In the genomic region with DNA sequence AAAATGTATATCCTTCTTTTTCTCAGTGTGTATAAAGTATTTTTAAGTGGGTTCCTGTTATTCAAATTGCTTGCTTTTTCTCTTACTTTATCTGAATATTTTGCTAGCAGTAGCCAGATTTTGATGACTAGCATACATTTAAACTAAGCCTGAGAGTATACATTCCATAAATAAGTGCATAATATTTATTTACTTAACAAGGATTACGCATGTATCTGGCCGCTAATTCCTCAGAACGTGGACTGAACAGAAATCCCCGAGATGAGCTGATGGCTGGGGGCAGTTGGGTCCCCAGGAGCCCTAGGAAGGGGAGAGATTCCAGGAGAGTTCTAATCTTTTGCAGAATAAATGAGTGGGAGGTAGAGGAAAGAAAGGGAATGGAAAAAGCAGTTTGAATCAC, we compare ENCODE assay signal across 13 cellular contexts.
"Had no signal": no experiment of that assay in that cellular context is flagged by ENCODE, and none has a peak within 500 bp of the region (broad histone marks: within the 10 kb centered on the region; RNA-seq: fewer than 3 reads in every experiment).

No MANE protein-coding gene starts in this region.

- H3K27ac ChIP-seq: pancreas had no signal

- H3K9me3 ChIP-seq: esophagus muscularis mucosa, pancreas, thyroid gland had no signal

- H3K4me1 Mint-ChIP-seq: activated T-helper 17 cell treated with anti-CD3 and anti-CD28 coated beads, Interleukin-2, amount 50 U/mL, for 72 hours; stimulated activated memory B cell treated with anti-CD40 and anti-IgM and Interleukin-4, amounts not matched to agents 10 μg/mL and 1 μg/mL and 100 μg/mL, for 72 hours had no signal

- H3K4me1 ChIP-seq: pancreas had no signal

- H3K4me3 Mint-ChIP-seq: activated T-helper 17 cell treated with anti-CD3 and anti-CD28 coated beads, Interleukin-2, amount 50 U/mL, for 72 hours; stimulated activated memory B cell treated with anti-CD40 and anti-IgM and Interleukin-4, amounts not matched to agents 10 μg/mL and 1 μg/mL and 100 μg/mL, for 72 hours had no signal

- H3K27me3 ChIP-seq: esophagus muscularis mucosa, thyroid gland had no signal

- H3K36me3 Mint-ChIP-seq: stimulated activated memory B cell treated with anti-CD40 and anti-IgM and Interleukin-4, amounts not matched to agents 10 μg/mL and 1 μg/mL and 100 μg/mL, for 72 hours had no signal

- H3K9me3 Mint-ChIP-seq: activated T-helper 17 cell treated with anti-CD3 and anti-CD28 coated beads, Interleukin-2, amount 50 U/mL, for 72 hours; stimulated activated memory B cell treated with anti-CD40 and anti-IgM and Interleukin-4, amounts not matched to agents 10 μg/mL and 1 μg/mL and 100 μg/mL, for 72 hours had no signal

- H3K27ac Mint-ChIP-seq: activated T-helper 17 cell treated with anti-CD3 and anti-CD28 coated beads, Interleukin-2, amount 50 U/mL, for 72 hours; stimulated activated memory B cell treated with anti-CD40 and anti-IgM and Interleukin-4, amounts not matched to agents 10 μg/mL and 1 μg/mL and 100 μg/mL, for 72 hours had no signal

- H3K4me3 ChIP-seq: esophagus muscularis mucosa, pancreas, thyroid gland had no signal

- ATAC-seq: activated T-helper 17 cell treated with anti-CD3 and anti-CD28 coated beads, Interleukin-2, amount 50 U/mL, for 72 hours; pancreas; stimulated activated memory B cell treated with anti-CD40 and anti-IgM and Interleukin-4, amounts not matched to agents 10 μg/mL and 1 μg/mL and 100 μg/mL, for 72 hours had no signal

- DNase-seq: activated CD4-positive, alpha-beta T cell treated with anti-CD3 and anti-CD28 coated beads for 1 hour; activated CD4-positive, alpha-beta T cell treated with anti-CD3 and anti-CD28 coated beads, Interleukin-2, amount 50 U/mL, for 4 hours; activated naive CD4-positive, alpha-beta T cell treated with Interleukin-2 at 50 U/mL for 16 hours; activated T-cell treated with anti-CD3 and anti-CD28 coated beads for 4 hours; central memory CD4-positive, alpha-beta T cell; cortex of kidney; effector CD4-positive, alpha-beta T cell; kidney glomerular epithelial cell; pancreas; thyroid gland had no signal

- H3K36me3 ChIP-seq: pancreas had no signal
